1 cellular context compared by ENCODE assay signal in genomic region chr3:149299938-149300791, GRCh38.
TF ChIP-seq lines count a peak whose summit lies in the region.

No MANE protein-coding gene starts in this region.

TF ChIP-seq in WTC11, 78 proteins besides CTCF, POLR2A, EP300 and RAD21 (continued from another document):
- TF ChIP-seq ATF6 (CRISPR knock-in tag; IDR thresholded peaks at IDR 0.05) (no peak), ZNF512 (CRISPR knock-in tag; IDR thresholded peaks at IDR 0.05; ENCODE audit: borderline replicate concordance) (no peak), ZNF138 (CRISPR knock-in tag; conservative IDR thresholded peaks at IDR 0.05) (no peak), JUN (CRISPR knock-in tag; IDR thresholded peaks at IDR 0.05) (no peak)
